ENCODE assay signal across 29 cellular contexts in the genomic region with DNA sequence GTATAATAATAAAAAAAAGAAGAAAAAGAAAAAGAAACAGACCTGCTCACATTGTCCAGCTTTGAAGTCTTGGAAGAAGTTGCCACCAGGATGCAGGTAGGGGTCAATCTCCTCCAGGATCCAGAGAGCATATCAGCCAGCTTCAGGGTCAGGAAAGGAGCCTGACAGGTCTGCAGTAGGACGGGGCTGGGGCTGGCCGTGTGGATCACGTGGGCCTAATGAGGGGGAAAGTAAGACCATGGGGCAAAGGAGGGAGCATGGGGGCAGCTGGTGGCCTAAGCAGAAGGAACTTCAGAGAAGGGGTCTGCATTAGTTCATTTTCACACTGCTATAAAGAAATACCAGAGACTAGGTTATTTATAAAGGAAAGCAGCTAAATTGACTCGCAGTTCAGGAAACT.
"Had no signal": no experiment of that assay in that cellular context is flagged by ENCODE, and none has a peak within 500 bp of the region (broad histone marks: within the 10 kb centered on the region; RNA-seq: fewer than 3 reads in every experiment).

No MANE protein-coding gene starts in this region.

- H3K27ac ChIP-seq: ascending aorta, cardiac muscle cell, Peyer's patch, WERI-Rb-1 had no signal

- H3K36me3 Mint-ChIP-seq: activated naive CD4-positive, alpha-beta T cell treated with anti-CD3 and anti-CD28 coated beads, Interleukin-2, amount 10 ng/mL, durations not matched to agents 7 days and 5 days; T-cell had no signal

- H3K27me3 ChIP-seq: ascending aorta, cardiac muscle cell, MG63, Peyer's patch had no signal

- H3K36me3 ChIP-seq: ascending aorta, cardiac muscle cell, MG63, Peyer's patch, WERI-Rb-1 had no signal

- DNase-seq: activated CD4-positive, alpha-beta memory T cell treated with anti-CD3 and anti-CD28 coated beads, Interleukin-2, amount 10 ng/mL, durations not matched to agents 7 days and 5 days; activated CD4-positive, alpha-beta T cell treated with anti-CD3 and anti-CD28 coated beads for 1 hour; activated CD4-positive, alpha-beta T cell treated with anti-CD3 and anti-CD28 coated beads for 48 hours; activated CD4-positive, CD25-positive, alpha-beta regulatory T cell; activated CD8-positive, alpha-beta memory T cell treated with anti-CD3 and anti-CD28 coated beads, Interleukin-2, amount 50 U/mL, for 4 hours; activated effector memory CD4-positive, alpha-beta T cell treated with Interleukin-2 at 50 U/mL for 16 hours; activated naive CD4-positive, alpha-beta T cell treated with anti-CD3 and anti-CD28 coated beads, Interleukin-2, amount 10 ng/mL, durations not matched to agents 7 days and 5 days; activated T-cell treated with anti-CD3 and anti-CD28 coated beads, Interleukin-2, amount 50 U/mL, for 48 hours; amygdala; KG1; MG63; NCI-H1048; NCI-H1105 treated with DMSO at 0.1 percent for 48 hours; NCI-H1436 treated with DMSO at 0.1 percent for 48 hours; NCI-H1694 treated with DMSO at 0.1 percent for 48 hours; NCI-H2029; NCI-H345; NCI-H524 treated with DMSO at 0.1 percent for 48 hours; Peyer's patch; RPMI8226; SHP77 treated with DMSO at 0.1 percent for 48 hours; T-cell; T-helper 17 cell; T1000; WERI-Rb-1 had no signal

- H3K27ac Mint-ChIP-seq: activated naive CD4-positive, alpha-beta T cell treated with anti-CD3 and anti-CD28 coated beads, Interleukin-2, amount 10 ng/mL, durations not matched to agents 7 days and 5 days; activated naive CD8-positive, alpha-beta T cell; IgD-negative memory B cell; T-cell; T-helper 17 cell had no signal

- H3K4me3 ChIP-seq: ascending aorta, cardiac muscle cell, MG63, Peyer's patch had no signal

- ATAC-seq: T-cell, T-helper 17 cell had no signal

- H3K4me1 ChIP-seq: ascending aorta, Peyer's patch had no signal

- H3K4me3 Mint-ChIP-seq: activated CD4-positive, alpha-beta memory T cell treated with anti-CD3 and anti-CD28 coated beads, Interleukin-2, amount 10 ng/mL, durations not matched to agents 7 days and 5 days; activated naive CD4-positive, alpha-beta T cell treated with anti-CD3 and anti-CD28 coated beads, Interleukin-2, amount 10 ng/mL, durations not matched to agents 7 days and 5 days; activated naive CD8-positive, alpha-beta T cell; T-cell; T-helper 17 cell had no signal

- H3K27me3 Mint-ChIP-seq: activated naive CD8-positive, alpha-beta T cell; IgD-negative memory B cell; T-cell; T-helper 17 cell had no signal
